In the genomic region with DNA sequence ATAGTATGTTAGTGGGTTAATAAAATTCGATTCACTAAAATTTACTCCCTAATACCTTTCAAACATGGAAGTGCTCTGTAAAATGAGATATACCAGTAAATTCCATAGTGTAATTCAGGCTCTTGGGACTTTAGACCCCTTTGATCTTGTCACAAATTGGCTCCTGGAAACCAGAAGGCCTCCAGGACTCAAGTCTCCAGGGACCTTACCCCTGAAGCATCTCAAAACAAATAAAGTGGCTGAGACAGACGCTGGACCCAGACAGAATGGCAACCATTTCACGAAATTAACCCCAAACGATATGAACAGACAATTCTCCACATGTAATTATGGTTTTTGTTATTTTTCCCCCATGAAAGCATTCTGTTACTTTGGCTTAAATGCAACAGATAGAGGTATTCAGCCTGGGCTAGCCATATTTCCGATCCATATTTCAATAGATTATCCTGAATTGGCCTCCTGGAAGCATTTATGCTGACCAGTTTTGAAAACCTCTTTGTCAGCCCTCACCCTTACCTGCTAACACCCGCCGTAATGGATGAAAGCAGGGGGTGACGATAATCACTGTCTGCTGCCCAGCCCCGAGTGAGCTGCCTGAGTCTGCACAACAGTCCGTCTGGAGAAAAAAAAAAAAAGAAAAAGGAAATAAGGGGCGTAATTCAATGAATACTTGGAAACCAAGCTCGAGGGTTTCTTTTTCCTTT, we compare ENCODE assay signal across 16 cellular contexts. TPM values are rescaled to one million over a fixed set of nuclear protein-coding genes. Genes with fewer than 3 reads are reported as not detected.
DNase-seq lines count a peak whose midpoint lies in the region; ATAC-seq and TF ChIP-seq lines count a peak whose summit lies in the region.
"Had no signal": no experiment of that assay in that cellular context is flagged by ENCODE, and none has a peak within 500 bp of the region (broad histone marks: within the 10 kb centered on the region; RNA-seq: fewer than 3 reads in every experiment).

No MANE protein-coding gene starts in this region.

- H3F3A ChIP-seq in PC-3 (ENCODE audit: low read length, unreplicated experiment), result no peaks in the 10 kb centered on the region

- H3K4me2 ChIP-seq in PC-3 (ENCODE audit: low read length), result peak overlapping the region; percentile 34

- H3K9ac ChIP-seq in PC-3 (ENCODE audit: low read length), result no peak overlapping the region

- peaks cover 24% of the 10 kb centered on the region for H3K9me3 Mint-ChIP-seq in HFFc6

- H3K4me1 ChIP-seq in HEK293 (ENCODE audit: control insufficient read depth, insufficient read depth, low read length), result no peaks in the 10 kb centered on the region
- peaks cover 12% of the 10 kb centered on the region for H3K4me1 ChIP-seq in PC-3 (ENCODE audit: insufficient read depth, low read length)
- H3K4me1 ChIP-seq: vagina had no signal

- H3K27ac Mint-ChIP-seq in HFFc6, result no peak overlapping the region
- H3K27ac Mint-ChIP-seq: activated naive CD8-positive, alpha-beta T cell; stimulated activated memory B cell treated with anti-CD40 and anti-IgM and Interleukin-4, amounts not matched to agents 10 μg/mL and 1 μg/mL and 100 μg/mL, for 72 hours had no signal

- POLR2A ChIA-PET in HEK293 (lab: Yijun Ruan, JAX) (no interaction called here), PC-3 (lab: Charles Lee; ENCODE audit: unreplicated experiment) (no interaction called here)

- intact Hi-C loops in PC-3 (cut with micrococcal nuclease), result no loop called here

- no peaks in the 10 kb centered on the region for H3K27me3 Mint-ChIP-seq in HFFc6 (ENCODE audit: insufficient read depth)
- H3K27me3 Mint-ChIP-seq: stimulated activated memory B cell treated with anti-CD40 and anti-IgM and Interleukin-4, amounts not matched to agents 10 μg/mL and 1 μg/mL and 100 μg/mL, for 72 hours had no signal

- H3K36me3 ChIP-seq in HEK293 (ENCODE audit: control insufficient read depth in 2 of 2, insufficient read depth in 1 of 2, low read length in 2 of 2) (no peaks in the 10 kb centered on the region), PC-3 (ENCODE audit: low read depth, low read length) (no peaks in the 10 kb centered on the region)
- H3K36me3 ChIP-seq: vagina had no signal

- H3K27ac ChIP-seq in HEK293 (ENCODE audit: extremely low read depth, low read depth, low read length) (no peak overlapping the region), PC-3 (ENCODE audit: low read length) (no peak overlapping the region)
- H3K27ac ChIP-seq: C4-2B, vagina had no signal

- no peak for ATAC-seq in PC-3
- no peak for ATAC-seq in GM19455 (IDR thresholded peaks at IDR 0.05; ENCODE audit: unreplicated experiment)
- ATAC-seq: stimulated activated memory B cell treated with anti-CD40 and anti-IgM and Interleukin-4, amounts not matched to agents 10 μg/mL and 1 μg/mL and 100 μg/mL, for 72 hours had no signal

- no peaks in the 10 kb centered on the region for H3K79me2 ChIP-seq in PC-3 (ENCODE audit: low read length)

- H3K9me3 ChIP-seq in HEK293 (ENCODE audit: control insufficient read depth, insufficient read depth, low read depth, low read length), result no peaks in the 10 kb centered on the region
- no peaks in the 10 kb centered on the region for H3K9me3 ChIP-seq in PC-3 (ENCODE audit: low read length)
- H3K9me3 ChIP-seq: vagina had no signal

- no peaks in the 10 kb centered on the region for H3K27me3 ChIP-seq in PC-3 (ENCODE audit: low read length)
- H3K27me3 ChIP-seq: vagina had no signal

- H2AFZ ChIP-seq in PC-3 (ENCODE audit: low read length), result 0 out of 2 replicates have a peak overlapping the region, but pooled peaks have one; percentile 7

- CTCF ChIA-PET in HEK293 (lab: Yijun Ruan, JAX) (no interaction called here), PC-3 (lab: Charles Lee) (no interaction called here)

- no peaks in the 10 kb centered on the region for H3K9me2 ChIP-seq in PC-3 (replicated peaks; ENCODE audit: low read length)

- H3K4me3 Mint-ChIP-seq in HFFc6, result no peak overlapping the region
- H3K4me3 Mint-ChIP-seq: activated naive CD8-positive, alpha-beta T cell; stimulated activated memory B cell treated with anti-CD40 and anti-IgM and Interleukin-4, amounts not matched to agents 10 μg/mL and 1 μg/mL and 100 μg/mL, for 72 hours had no signal

- no peaks in the 10 kb centered on the region for H3K36me3 Mint-ChIP-seq in HFFc6 (ENCODE audit: low read depth)
- H3K36me3 Mint-ChIP-seq: activated naive CD8-positive, alpha-beta T cell; stimulated activated memory B cell treated with anti-CD40 and anti-IgM and Interleukin-4, amounts not matched to agents 10 μg/mL and 1 μg/mL and 100 μg/mL, for 72 hours had no signal

- no peaks in the 10 kb centered on the region for H3K4me1 Mint-ChIP-seq in HFFc6 (ENCODE audit: low read depth)
- H3K4me1 Mint-ChIP-seq: stimulated activated memory B cell treated with anti-CD40 and anti-IgM and Interleukin-4, amounts not matched to agents 10 μg/mL and 1 μg/mL and 100 μg/mL, for 72 hours had no signal

- no peaks in the 10 kb centered on the region for H4K20me1 ChIP-seq in PC-3 (ENCODE audit: low read length)

- TF ChIP-seq CTCF in HEK293 (tag by site-specific recombination; IDR thresholded peaks at IDR 0.05) (no peak), PC-3 (conservative IDR thresholded peaks at IDR 0.05; ENCODE audit: low read depth, low read length) (no peak), HFFc6 (IDR thresholded peaks at IDR 0.05) (no peak)

- BruUV-seq in PC-3 (replicated peaks; lab: Mats Ljungman, UMichigan), result no TSS peak

- DNase-seq in PC-3, result no peak
- peak; percentile 33 for DNase-seq in fibroblast of peridontal ligament (ENCODE audit: extremely low read depth)
- peak; percentile 38 for DNase-seq in retina
- no peak for DNase-seq in NCI-H1092 treated with DMSO at 0.1 percent for 48 hours (lab: John Stamatoyannopoulos, UW)
- no peak for DNase-seq in SW 1271 (lab: John Stamatoyannopoulos, UW)
- DNase-seq in HFFc6, result no peak
- DNase-seq: activated CD8-positive, alpha-beta memory T cell treated with anti-CD3 and anti-CD28 coated beads, Interleukin-2, amount 50 U/mL, for 48 hours; NCI-H2107; OCI-M1; stimulated activated CD4-positive, alpha-beta T cell treated with anti-CD3 and anti-CD28 coated beads, Interleukin-4, amount 100 ng/mL, for 24 hours had no signal

- H3K4me3 ChIP-seq in HEK293 (ENCODE audit: low read depth, low read length), result no peak overlapping the region
- H3K4me3 ChIP-seq in PC-3 (ENCODE audit: low read length), result no peak overlapping the region
- H3K4me3 ChIP-seq: vagina had no signal

TF ChIP-seq in HEK293, 187 proteins besides CTCF, POLR2A, EP300 and RAD21:
- peak; percentile 53; the same call in 1 of the 2 replicates for TF ChIP-seq TCF7L2 (IDR thresholded peaks at IDR 0.05; ENCODE audit: borderline replicate concordance, low read depth, low read length)
- TF ChIP-seq, protein P1, sequence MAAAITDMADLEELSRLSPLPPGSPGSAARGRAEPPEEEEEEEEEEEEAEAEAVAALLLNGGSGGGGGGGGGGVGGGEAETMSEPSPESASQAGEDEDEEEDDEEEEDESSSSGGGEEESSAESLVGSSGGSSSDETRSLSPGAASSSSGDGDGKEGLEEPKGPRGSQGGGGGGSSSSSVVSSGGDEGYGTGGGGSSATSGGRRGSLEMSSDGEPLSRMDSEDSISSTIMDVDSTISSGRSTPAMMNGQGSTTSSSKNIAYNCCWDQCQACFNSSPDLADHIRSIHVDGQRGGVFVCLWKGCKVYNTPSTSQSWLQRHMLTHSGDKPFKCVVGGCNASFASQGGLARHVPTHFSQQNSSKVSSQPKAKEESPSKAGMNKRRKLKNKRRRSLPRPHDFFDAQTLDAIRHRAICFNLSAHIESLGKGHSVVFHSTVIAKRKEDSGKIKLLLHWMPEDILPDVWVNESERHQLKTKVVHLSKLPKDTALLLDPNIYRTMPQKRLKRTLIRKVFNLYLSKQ (tag by site-specific recombination; IDR thresholded peaks at IDR 0.05; ENCODE audit: borderline replicate concordance), result no peak

RNA-seq across cellular contexts. Expression of gene EFNA5, which starts 34.1 kb away (rescaled TPM):
- 5.1 and 5.4 TPM in 2 replicates for total RNA-seq in PC-3 (2014; rRNA removed)
- total RNA-seq in HFFc6 (2021; fragmentation: NEBNext Ultra II Directional; extraction: Animal tissue kit (Norgen Biotek cat#: 25700)), result under 1 TPM in 1 of 6 experiments, not detected in 5; 0.26 TPM

Comparison
In these comparisons a context has a peak if more than half of its experiments do, and no peak if none do; other contexts are left out.
1. DNase-seq: peak in fibroblast of peridontal ligament (single experiment) and retina (single experiment); none in PC-3 (single experiment), NCI-H1092 treated with DMSO at 0.1 percent for 48 hours (single experiment), SW 1271 (0 of 2) and HFFc6 (single experiment).